ENCODE assay signal across 20 cellular contexts in the genomic region with DNA sequence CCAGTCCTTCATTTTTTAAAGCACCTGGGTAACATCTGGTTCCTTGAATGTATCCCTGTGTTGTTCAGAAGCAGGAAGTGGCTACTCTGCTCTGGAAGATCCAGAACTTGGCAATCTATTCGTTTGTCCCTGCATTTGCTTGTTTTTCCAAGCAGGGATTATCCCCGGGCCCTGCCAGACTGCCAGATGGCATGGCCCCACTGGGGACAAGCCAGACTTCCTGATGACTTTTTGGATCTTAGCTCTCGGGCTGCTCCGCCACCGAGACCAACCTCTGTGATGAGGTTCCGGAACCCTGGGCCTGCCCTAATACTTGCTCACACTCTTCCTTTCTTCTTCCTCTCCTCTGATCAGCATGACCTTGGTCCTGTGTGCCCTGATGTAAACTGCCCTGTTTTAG.
DNase-seq lines count a peak whose midpoint lies in the region; ATAC-seq, FAIRE-seq and TF ChIP-seq lines count a peak whose summit lies in the region.
"Had no signal": no experiment of that assay in that cellular context is flagged by ENCODE, and none has a peak within 500 bp of the region (broad histone marks: within the 10 kb centered on the region; RNA-seq: fewer than 3 reads in every experiment).

No MANE protein-coding gene starts in this region.

- peaks cover 18 to 24% of the 10 kb centered on the region in 2 donors for H3K9me3 Mint-ChIP-seq in activated naive CD4-positive, alpha-beta T cell treated with anti-CD3 and anti-CD28 coated beads, Interleukin-2, amount 50 U/mL, for 72 hours

- peak; percentile 86 for DNase-seq in DMS 273 (lab: John Stamatoyannopoulos, UW; ENCODE audit: unreplicated experiment)
- peak; percentile 64 for DNase-seq in NCI-H1694 treated with DMSO at 0.1 percent for 48 hours (lab: John Stamatoyannopoulos, UW)
- DNase-seq in NCI-H524 treated with DMSO at 0.1 percent for 48 hours (lab: John Stamatoyannopoulos, UW): peak; percentile 85
- DNase-seq in cerebellum (ENCODE audit: low spot score): peak; percentile 69
- no peak for DNase-seq in ovary
- DNase-seq in activated naive CD4-positive, alpha-beta T cell treated with anti-CD3 and anti-CD28 coated beads, Interleukin-2, amount 50 U/mL, for 72 hours (ENCODE audit: low spot score in 2 of 2): no peak
- DNase-seq in GM19239 (ENCODE audit: insufficient read length, low spot score): no peak
- DNase-seq: 8988T; AML-193; CD8-positive, alpha-beta memory T cell; DMS153; DMS79 treated with DMSO at 0.1 percent for 48 hours; EL; GDM1; HFFc6 had no signal

- H3K9me3 ChIP-seq in ovary: no peaks in the 10 kb centered on the region
- H3K9me3 ChIP-seq: HAP-1 had no signal

- intact Hi-C loops in ovary (cut with DNase I): no loop called here

- no peaks in the 10 kb centered on the region for H3K27me3 ChIP-seq in ovary
- H3K27me3 ChIP-seq: BLaER1 had no signal

- no peak for TF ChIP-seq EP300 in ovary (IDR thresholded peaks at IDR 0.05)

- no peak for FAIRE-seq in GM19239 (lab: Jason Lieb, UNC)
- FAIRE-seq: GM12892, H1 had no signal

- H3K27ac Mint-ChIP-seq in activated naive CD4-positive, alpha-beta T cell treated with anti-CD3 and anti-CD28 coated beads, Interleukin-2, amount 50 U/mL, for 72 hours: no peak overlapping the region
- H3K27ac Mint-ChIP-seq: CD8-positive, alpha-beta memory T cell; HFFc6 had no signal

- H3K36me3 Mint-ChIP-seq in activated naive CD4-positive, alpha-beta T cell treated with anti-CD3 and anti-CD28 coated beads, Interleukin-2, amount 50 U/mL, for 72 hours: peaks cover 0 to 5% of the 10 kb centered on the region in 2 donors

- TF ChIP-seq POLR2A in ovary (IDR thresholded peaks at IDR 0.05): no peak

- TF ChIP-seq CTCF in ovary (IDR thresholded peaks at IDR 0.05): no peak

- H3K27ac ChIP-seq in ovary: no peak overlapping the region
- H3K27ac ChIP-seq: BLaER1, HL-60 had no signal

- no peaks in the 10 kb centered on the region for H3K4me1 ChIP-seq in ovary (ENCODE audit: insufficient read depth)
- H3K4me1 ChIP-seq: BLaER1, HAP-1 had no signal

- no peak for ATAC-seq in activated naive CD4-positive, alpha-beta T cell treated with anti-CD3 and anti-CD28 coated beads, Interleukin-2, amount 50 U/mL, for 72 hours

- no peak overlapping the region for H3K4me3 ChIP-seq in ovary
- H3K4me3 ChIP-seq: BLaER1, HAP-1 had no signal

- H3K36me3 ChIP-seq in ovary: no peaks in the 10 kb centered on the region
- H3K36me3 ChIP-seq: BLaER1, HAP-1 had no signal

- WGBS in ovary, 3 donors: 78 to 81% (median 80%) methylated on average over 6 of the region's 6 CpGs

Comparison
In these comparisons a context has a peak if more than half of its experiments do, and no peak if none do; other contexts are left out.
1. DNase-seq: peak in DMS 273 (single experiment), NCI-H1694 treated with DMSO at 0.1 percent for 48 hours (single experiment), NCI-H524 treated with DMSO at 0.1 percent for 48 hours (single experiment) and cerebellum (single experiment); none in ovary (0 of 5), activated naive CD4-positive, alpha-beta T cell treated with anti-CD3 and anti-CD28 coated beads, Interleukin-2, amount 50 U/mL, for 72 hours (0 of 2) and GM19239 (single experiment).